In the genomic region with DNA sequence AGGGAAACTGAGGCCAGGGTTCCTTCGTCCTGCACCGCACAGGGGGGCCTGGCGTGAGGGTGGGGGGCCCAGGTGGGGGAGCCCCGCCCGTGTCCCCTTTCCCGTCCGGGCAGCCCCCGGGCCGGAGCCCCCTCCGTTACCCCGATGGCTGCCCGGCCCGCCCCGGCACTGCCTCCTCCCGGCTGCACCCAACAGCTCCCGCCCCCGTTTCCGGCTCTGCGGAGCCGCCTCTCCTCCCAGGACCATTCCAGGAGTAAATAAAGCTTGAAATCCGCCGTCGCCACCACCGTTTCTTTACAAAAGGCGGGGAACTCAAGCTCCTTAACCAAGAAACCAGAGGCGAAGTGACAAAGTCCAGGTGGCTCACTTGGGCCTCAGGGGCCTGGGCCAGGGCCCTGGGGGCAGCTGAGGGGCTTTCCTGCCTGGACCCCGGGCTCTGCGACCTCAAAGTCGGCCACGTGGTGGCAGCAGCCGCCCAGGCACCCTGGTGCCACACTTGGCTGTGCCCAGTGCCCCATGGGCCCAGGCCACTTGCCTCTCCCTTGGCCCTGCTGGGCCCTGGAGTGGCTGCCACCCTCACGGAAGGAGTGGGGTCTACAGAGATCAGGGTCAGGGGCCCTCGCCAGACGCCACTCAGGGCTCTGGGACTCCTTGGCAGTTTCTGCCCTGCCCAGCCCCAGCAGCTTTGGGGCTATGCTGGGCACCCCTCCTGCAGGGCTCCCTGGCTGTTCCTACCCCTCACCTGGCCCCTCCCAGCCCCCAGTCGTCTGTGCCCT, we compare ENCODE assay signal across 1 cellular context.
TF ChIP-seq lines count a peak whose summit lies in the region.

No MANE protein-coding gene starts in this region.

TF ChIP-seq in GM12878, 131 proteins besides CTCF, POLR2A, EP300 and RAD21 (continued from another document and continues in another):
- no peak for TF ChIP-seq YBX1 (IDR thresholded peaks at IDR 0.05)
- TF ChIP-seq, protein P1, sequence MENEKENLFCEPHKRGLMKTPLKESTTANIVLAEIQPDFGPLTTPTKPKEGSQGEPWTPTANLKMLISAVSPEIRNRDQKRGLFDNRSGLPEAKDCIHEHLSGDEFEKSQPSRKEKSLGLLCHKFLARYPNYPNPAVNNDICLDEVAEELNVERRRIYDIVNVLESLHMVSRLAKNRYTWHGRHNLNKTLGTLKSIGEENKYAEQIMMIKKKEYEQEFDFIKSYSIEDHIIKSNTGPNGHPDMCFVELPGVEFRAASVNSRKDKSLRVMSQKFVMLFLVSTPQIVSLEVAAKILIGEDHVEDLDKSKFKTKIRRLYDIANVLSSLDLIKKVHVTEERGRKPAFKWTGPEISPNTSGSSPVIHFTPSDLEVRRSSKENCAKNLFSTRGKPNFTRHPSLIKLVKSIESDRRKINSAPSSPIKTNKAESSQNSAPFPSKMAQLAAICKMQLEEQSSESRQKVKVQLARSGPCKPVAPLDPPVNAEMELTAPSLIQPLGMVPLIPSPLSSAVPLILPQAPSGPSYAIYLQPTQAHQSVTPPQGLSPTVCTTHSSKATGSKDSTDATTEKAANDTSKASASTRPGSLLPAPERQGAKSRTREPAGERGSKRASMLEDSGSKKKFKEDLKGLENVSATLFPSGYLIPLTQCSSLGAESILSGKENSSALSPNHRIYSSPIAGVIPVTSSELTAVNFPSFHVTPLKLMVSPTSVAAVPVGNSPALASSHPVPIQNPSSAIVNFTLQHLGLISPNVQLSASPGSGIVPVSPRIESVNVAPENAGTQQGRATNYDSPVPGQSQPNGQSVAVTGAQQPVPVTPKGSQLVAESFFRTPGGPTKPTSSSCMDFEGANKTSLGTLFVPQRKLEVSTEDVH (IDR thresholded peaks at IDR 0.05; ENCODE audit: low read depth, partially characterized antibody), result no peak
- TF ChIP-seq, protein P2, sequence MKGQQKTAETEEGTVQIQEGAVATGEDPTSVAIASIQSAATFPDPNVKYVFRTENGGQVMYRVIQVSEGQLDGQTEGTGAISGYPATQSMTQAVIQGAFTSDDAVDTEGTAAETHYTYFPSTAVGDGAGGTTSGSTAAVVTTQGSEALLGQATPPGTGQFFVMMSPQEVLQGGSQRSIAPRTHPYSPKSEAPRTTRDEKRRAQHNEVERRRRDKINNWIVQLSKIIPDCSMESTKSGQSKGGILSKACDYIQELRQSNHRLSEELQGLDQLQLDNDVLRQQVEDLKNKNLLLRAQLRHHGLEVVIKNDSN (IDR thresholded peaks at IDR 0.05; ENCODE audit: borderline replicate concordance, extremely low read length, insufficient read depth, low read depth, low read length), result no peak
- no peak for TF ChIP-seq HSF1 (IDR thresholded peaks at IDR 0.05; ENCODE audit: low read depth, low read length)
- TF ChIP-seq BMI1 (IDR thresholded peaks at IDR 0.05; ENCODE audit: borderline replicate concordance), result no peak
- peak; percentile 35 for TF ChIP-seq SP1 (IDR thresholded peaks at IDR 0.05; ENCODE audit: low read depth, low read length)
- no peak for TF ChIP-seq PAX8 (IDR thresholded peaks at IDR 0.05)
- peak; percentile 93 for TF ChIP-seq SMC3 (IDR thresholded peaks at IDR 0.05; ENCODE audit: borderline replicate concordance, low read length)
- TF ChIP-seq HCFC1 (IDR thresholded peaks at IDR 0.05; ENCODE audit: low read length), result 0 out of 2 replicates have a peak, but pooled peaks have one; percentile 24
- TF ChIP-seq NFYA (IDR thresholded peaks at IDR 0.05; ENCODE audit: borderline replicate concordance, low read depth, low read length), result no peak
- no peak for TF ChIP-seq IRF3 (IDR thresholded peaks at IDR 0.05)
- peak; percentile 81; the same call in 1 of the 2 replicates for TF ChIP-seq NBN (IDR thresholded peaks at IDR 0.05)
- 0 out of 2 replicates have a peak, but pooled peaks have one; percentile 48 for TF ChIP-seq TCF12 (IDR thresholded peaks at IDR 0.05; ENCODE audit: low read depth, low read length)
- TF ChIP-seq CHD1 (IDR thresholded peaks at IDR 0.05; ENCODE audit: low read depth, low read length), result no peak
- TF ChIP-seq, protein P3, sequence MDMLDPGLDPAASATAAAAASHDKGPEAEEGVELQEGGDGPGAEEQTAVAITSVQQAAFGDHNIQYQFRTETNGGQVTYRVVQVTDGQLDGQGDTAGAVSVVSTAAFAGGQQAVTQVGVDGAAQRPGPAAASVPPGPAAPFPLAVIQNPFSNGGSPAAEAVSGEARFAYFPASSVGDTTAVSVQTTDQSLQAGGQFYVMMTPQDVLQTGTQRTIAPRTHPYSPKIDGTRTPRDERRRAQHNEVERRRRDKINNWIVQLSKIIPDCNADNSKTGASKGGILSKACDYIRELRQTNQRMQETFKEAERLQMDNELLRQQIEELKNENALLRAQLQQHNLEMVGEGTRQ (IDR thresholded peaks at IDR 0.05; ENCODE audit: borderline replicate concordance, low read depth, low read length), result no peak
- TF ChIP-seq, protein P4, sequence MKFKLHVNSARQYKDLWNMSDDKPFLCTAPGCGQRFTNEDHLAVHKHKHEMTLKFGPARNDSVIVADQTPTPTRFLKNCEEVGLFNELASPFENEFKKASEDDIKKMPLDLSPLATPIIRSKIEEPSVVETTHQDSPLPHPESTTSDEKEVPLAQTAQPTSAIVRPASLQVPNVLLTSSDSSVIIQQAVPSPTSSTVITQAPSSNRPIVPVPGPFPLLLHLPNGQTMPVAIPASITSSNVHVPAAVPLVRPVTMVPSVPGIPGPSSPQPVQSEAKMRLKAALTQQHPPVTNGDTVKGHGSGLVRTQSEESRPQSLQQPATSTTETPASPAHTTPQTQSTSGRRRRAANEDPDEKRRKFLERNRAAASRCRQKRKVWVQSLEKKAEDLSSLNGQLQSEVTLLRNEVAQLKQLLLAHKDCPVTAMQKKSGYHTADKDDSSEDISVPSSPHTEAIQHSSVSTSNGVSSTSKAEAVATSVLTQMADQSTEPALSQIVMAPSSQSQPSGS (IDR thresholded peaks at IDR 0.05; ENCODE audit: low read length), result no peak
- TF ChIP-seq, protein P5, sequence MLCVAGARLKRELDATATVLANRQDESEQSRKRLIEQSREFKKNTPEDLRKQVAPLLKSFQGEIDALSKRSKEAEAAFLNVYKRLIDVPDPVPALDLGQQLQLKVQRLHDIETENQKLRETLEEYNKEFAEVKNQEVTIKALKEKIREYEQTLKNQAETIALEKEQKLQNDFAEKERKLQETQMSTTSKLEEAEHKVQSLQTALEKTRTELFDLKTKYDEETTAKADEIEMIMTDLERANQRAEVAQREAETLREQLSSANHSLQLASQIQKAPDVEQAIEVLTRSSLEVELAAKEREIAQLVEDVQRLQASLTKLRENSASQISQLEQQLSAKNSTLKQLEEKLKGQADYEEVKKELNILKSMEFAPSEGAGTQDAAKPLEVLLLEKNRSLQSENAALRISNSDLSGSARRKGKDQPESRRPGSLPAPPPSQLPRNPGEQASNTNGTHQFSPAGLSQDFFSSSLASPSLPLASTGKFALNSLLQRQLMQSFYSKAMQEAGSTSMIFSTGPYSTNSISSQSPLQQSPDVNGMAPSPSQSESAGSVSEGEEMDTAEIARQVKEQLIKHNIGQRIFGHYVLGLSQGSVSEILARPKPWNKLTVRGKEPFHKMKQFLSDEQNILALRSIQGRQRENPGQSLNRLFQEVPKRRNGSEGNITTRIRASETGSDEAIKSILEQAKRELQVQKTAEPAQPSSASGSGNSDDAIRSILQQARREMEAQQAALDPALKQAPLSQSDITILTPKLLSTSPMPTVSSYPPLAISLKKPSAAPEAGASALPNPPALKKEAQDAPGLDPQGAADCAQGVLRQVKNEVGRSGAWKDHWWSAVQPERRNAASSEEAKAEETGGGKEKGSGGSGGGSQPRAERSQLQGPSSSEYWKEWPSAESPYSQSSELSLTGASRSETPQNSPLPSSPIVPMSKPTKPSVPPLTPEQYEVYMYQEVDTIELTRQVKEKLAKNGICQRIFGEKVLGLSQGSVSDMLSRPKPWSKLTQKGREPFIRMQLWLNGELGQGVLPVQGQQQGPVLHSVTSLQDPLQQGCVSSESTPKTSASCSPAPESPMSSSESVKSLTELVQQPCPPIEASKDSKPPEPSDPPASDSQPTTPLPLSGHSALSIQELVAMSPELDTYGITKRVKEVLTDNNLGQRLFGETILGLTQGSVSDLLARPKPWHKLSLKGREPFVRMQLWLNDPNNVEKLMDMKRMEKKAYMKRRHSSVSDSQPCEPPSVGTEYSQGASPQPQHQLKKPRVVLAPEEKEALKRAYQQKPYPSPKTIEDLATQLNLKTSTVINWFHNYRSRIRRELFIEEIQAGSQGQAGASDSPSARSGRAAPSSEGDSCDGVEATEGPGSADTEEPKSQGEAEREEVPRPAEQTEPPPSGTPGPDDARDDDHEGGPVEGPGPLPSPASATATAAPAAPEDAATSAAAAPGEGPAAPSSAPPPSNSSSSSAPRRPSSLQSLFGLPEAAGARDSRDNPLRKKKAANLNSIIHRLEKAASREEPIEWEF (IDR thresholded peaks at IDR 0.05; ENCODE audit: insufficient replicate concordance, low read depth, low read length), result no peak
- peak; percentile 86 for TF ChIP-seq DPF2 (IDR thresholded peaks at IDR 0.05)
- no peak; the same call in 1 of the 2 replicates for TF ChIP-seq TBL1XR1 (IDR thresholded peaks at IDR 0.05; ENCODE audit: low read depth, low read length)
- no peak for TF ChIP-seq SKIL (IDR thresholded peaks at IDR 0.05; ENCODE audit: low read depth, poor library complexity, severe bottlenecking)
- no peak for TF ChIP-seq ZNF24 (IDR thresholded peaks at IDR 0.05)
- TF ChIP-seq MTA3 (IDR thresholded peaks at IDR 0.05; ENCODE audit: borderline replicate concordance, low read length), result no peak
- no peak for TF ChIP-seq EZH2 (IDR thresholded peaks at IDR 0.05; ENCODE audit: borderline replicate concordance, control insufficient read depth, low read depth, low read length)
- no peak for TF ChIP-seq CBX3 (IDR thresholded peaks at IDR 0.05; ENCODE audit: borderline replicate concordance, low read depth)
- no peak for TF ChIP-seq MYC (IDR thresholded peaks at IDR 0.05; ENCODE audit: insufficient read depth, insufficient read length, insufficient replicate concordance, low read length, severe bottlenecking)
- no peak for TF ChIP-seq SUZ12 (IDR thresholded peaks at IDR 0.05; ENCODE audit: unreplicated experiment)
- TF ChIP-seq ZNF622 (IDR thresholded peaks at IDR 0.05), result no peak
- TF ChIP-seq CREM (IDR thresholded peaks at IDR 0.05; ENCODE audit: low read depth), result no peak
- TF ChIP-seq POU2F2 (IDR thresholded peaks at IDR 0.05; ENCODE audit: borderline replicate concordance, low read depth, low read length), result peak; percentile 64; the same call in 1 of the 3 replicates
- TF ChIP-seq, protein P6, sequence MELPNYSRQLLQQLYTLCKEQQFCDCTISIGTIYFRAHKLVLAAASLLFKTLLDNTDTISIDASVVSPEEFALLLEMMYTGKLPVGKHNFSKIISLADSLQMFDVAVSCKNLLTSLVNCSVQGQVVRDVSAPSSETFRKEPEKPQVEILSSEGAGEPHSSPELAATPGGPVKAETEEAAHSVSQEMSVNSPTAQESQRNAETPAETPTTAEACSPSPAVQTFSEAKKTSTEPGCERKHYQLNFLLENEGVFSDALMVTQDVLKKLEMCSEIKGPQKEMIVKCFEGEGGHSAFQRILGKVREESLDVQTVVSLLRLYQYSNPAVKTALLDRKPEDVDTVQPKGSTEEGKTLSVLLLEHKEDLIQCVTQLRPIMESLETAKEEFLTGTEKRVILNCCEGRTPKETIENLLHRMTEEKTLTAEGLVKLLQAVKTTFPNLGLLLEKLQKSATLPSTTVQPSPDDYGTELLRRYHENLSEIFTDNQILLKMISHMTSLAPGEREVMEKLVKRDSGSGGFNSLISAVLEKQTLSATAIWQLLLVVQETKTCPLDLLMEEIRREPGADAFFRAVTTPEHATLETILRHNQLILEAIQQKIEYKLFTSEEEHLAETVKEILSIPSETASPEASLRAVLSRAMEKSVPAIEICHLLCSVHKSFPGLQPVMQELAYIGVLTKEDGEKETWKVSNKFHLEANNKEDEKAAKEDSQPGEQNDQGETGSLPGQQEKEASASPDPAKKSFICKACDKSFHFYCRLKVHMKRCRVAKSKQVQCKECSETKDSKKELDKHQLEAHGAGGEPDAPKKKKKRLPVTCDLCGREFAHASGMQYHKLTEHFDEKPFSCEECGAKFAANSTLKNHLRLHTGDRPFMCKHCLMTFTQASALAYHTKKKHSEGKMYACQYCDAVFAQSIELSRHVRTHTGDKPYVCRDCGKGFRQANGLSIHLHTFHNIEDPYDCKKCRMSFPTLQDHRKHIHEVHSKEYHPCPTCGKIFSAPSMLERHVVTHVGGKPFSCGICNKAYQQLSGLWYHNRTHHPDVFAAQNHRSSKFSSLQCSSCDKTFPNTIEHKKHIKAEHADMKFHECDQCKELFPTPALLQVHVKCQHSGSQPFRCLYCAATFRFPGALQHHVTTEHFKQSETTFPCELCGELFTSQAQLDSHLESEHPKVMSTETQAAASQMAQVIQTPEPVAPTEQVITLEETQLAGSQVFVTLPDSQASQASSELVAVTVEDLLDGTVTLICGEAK (IDR thresholded peaks at IDR 0.05; ENCODE audit: borderline replicate concordance), result peak; percentile 76
- TF ChIP-seq HDAC2 (IDR thresholded peaks at IDR 0.05), result no peak
- peak; percentile 25; the same call in 1 of the 2 replicates for TF ChIP-seq ZSCAN29 (IDR thresholded peaks at IDR 0.05)
- no peak for TF ChIP-seq ZNF384 (IDR thresholded peaks at IDR 0.05; ENCODE audit: borderline replicate concordance, low read depth, low read length)
- peak in 1 of 2 experiments; percentile 47; a peak in 1 of 4 replicates for TF ChIP-seq BHLHE40 (IDR thresholded peaks at IDR 0.05; ENCODE audit: borderline replicate concordance in 1 of 2, low read depth in 2 of 2, low read length in 1 of 2)
